In genomic region chr3:30612422-30613134, GRCh38 we compare ENCODE assay signal across 10 cellular contexts. TPM values are rescaled to one million over a fixed set of nuclear protein-coding genes. Genes with fewer than 3 reads are reported as not detected.
A peak's percentile ranks its signal among the peaks of the same experiment; 100 is the strongest.
DNase-seq lines count a peak whose midpoint lies in the region; ATAC-seq, FAIRE-seq and TF ChIP-seq lines count a peak whose summit lies in the region.
"Had no signal": no experiment of that assay in that cellular context is flagged by ENCODE, and none has a peak within 500 bp of the region (broad histone marks: within the 10 kb centered on the region; RNA-seq: fewer than 3 reads in every experiment).

No MANE protein-coding gene starts in this region.

- intact Hi-C loops in vagina (cut with DNase I) (loop anchor here (10.0 kb wide), 1 partner anchor 72 kb away; no protein-coding TSS in a partner anchor), aorta (cut with DNase I) (no loop called here)

- H3K36me3 ChIP-seq in muscle layer of duodenum (ENCODE audit: control insufficient read depth in 1 of 2, insufficient read depth in 2 of 2, low read length in 2 of 2) = no peaks in the 10 kb centered on the region
- H3K36me3 ChIP-seq in vagina = no peaks in the 10 kb centered on the region
- no peaks in the 10 kb centered on the region for H3K36me3 ChIP-seq in aorta (ENCODE audit: control insufficient read depth in 1 of 2, insufficient read depth in 2 of 2, low read length in 1 of 2)

- no peaks in the 10 kb centered on the region for H3K27me3 Mint-ChIP-seq in activated naive CD4-positive, alpha-beta T cell treated with anti-CD3 and anti-CD28 coated beads, Interleukin-2, amount 50 U/mL, for 24 hours
- H3K27me3 Mint-ChIP-seq in activated naive CD8-positive, alpha-beta T cell treated with anti-CD3 and anti-CD28 coated beads for 36 hours = no peaks in the 10 kb centered on the region

- H3K4me3 Mint-ChIP-seq in activated naive CD4-positive, alpha-beta T cell treated with anti-CD3 and anti-CD28 coated beads, Interleukin-2, amount 50 U/mL, for 24 hours = peak overlapping the region; percentile 99
- peak overlapping the region; percentile 96 for H3K4me3 Mint-ChIP-seq in activated naive CD8-positive, alpha-beta T cell treated with anti-CD3 and anti-CD28 coated beads for 36 hours

- ATAC-seq in aorta (ENCODE audit: low FRiP score) = no peak

- 65 to 78% methylated on average over 3 of the region's 3 CpGs for WGBS in aorta, 2 donors

- peaks cover 71% of the 10 kb centered on the region for H3K4me1 Mint-ChIP-seq in activated naive CD4-positive, alpha-beta T cell treated with anti-CD3 and anti-CD28 coated beads, Interleukin-2, amount 50 U/mL, for 24 hours
- H3K4me1 Mint-ChIP-seq in activated naive CD8-positive, alpha-beta T cell treated with anti-CD3 and anti-CD28 coated beads for 36 hours = peaks cover 65% of the 10 kb centered on the region

- no peaks in the 10 kb centered on the region for H3K27me3 ChIP-seq in muscle layer of duodenum (ENCODE audit: low read depth, low read length)
- no peaks in the 10 kb centered on the region for H3K27me3 ChIP-seq in vagina
- H3K27me3 ChIP-seq in aorta (ENCODE audit: control insufficient read depth in 1 of 2, insufficient read depth in 2 of 2, low read length in 1 of 2) = no peaks in the 10 kb centered on the region

- TF ChIP-seq POLR2A in vagina (IDR thresholded peaks at IDR 0.05) = no peak

- TF ChIP-seq CTCF in vagina (IDR thresholded peaks at IDR 0.05) = no peak

- peak overlapping the region; percentile 97 for H3K27ac Mint-ChIP-seq in activated naive CD4-positive, alpha-beta T cell treated with anti-CD3 and anti-CD28 coated beads, Interleukin-2, amount 50 U/mL, for 24 hours
- H3K27ac Mint-ChIP-seq in activated naive CD8-positive, alpha-beta T cell treated with anti-CD3 and anti-CD28 coated beads for 36 hours = peak overlapping the region; percentile 88

- DNase-seq in activated naive CD4-positive, alpha-beta T cell treated with anti-CD3 and anti-CD28 coated beads, Interleukin-2, amount 50 U/mL, for 16 hours = no peak
- no peak for DNase-seq in activated naive CD8-positive, alpha-beta T cell treated with anti-CD3 and anti-CD28 coated beads for 36 hours
- DNase-seq in vagina (ENCODE audit: extremely low spot score in 2 of 2) = no peak
- DNase-seq in GM19239 (ENCODE audit: insufficient read length, low spot score) = no peak
- no peak for DNase-seq in DMS153 (lab: John Stamatoyannopoulos, UW)
- DNase-seq in aorta = no peak
- DNase-seq: NCI-H2081 treated with DMSO at 0.1 percent for 48 hours had no signal

- H3K4me3 ChIP-seq in muscle layer of duodenum (ENCODE audit: low read depth in 1 of 2, low read length in 2 of 2) (peak overlapping the region in 1 of 2 donors; percentile 9), vagina (peak overlapping the region; percentile 15 to 92), aorta (ENCODE audit: low read length in 2 of 2) (peak overlapping the region in 1 of 2 donors; percentile 14)

- H3K4me1 ChIP-seq in muscle layer of duodenum (ENCODE audit: control insufficient read depth in 1 of 2, insufficient read depth in 2 of 2, low read length in 2 of 2) = peaks cover 15 to 55% of the 10 kb centered on the region in 2 donors
- H3K4me1 ChIP-seq in vagina = peaks cover 54% of the 10 kb centered on the region
- peaks cover 3 to 9% of the 10 kb centered on the region in 2 donors for H3K4me1 ChIP-seq in aorta (ENCODE audit: control insufficient read depth in 1 of 2, insufficient read depth in 2 of 2, low read length in 2 of 2)

- peaks cover 42% of the 10 kb centered on the region for H3K36me3 Mint-ChIP-seq in activated naive CD4-positive, alpha-beta T cell treated with anti-CD3 and anti-CD28 coated beads, Interleukin-2, amount 50 U/mL, for 24 hours
- peaks cover 87% of the 10 kb centered on the region for H3K36me3 Mint-ChIP-seq in activated naive CD8-positive, alpha-beta T cell treated with anti-CD3 and anti-CD28 coated beads for 36 hours

- peak overlapping the region; percentile 42 for H3K27ac ChIP-seq in muscle layer of duodenum (ENCODE audit: low read length)
- peak overlapping the region; percentile 96 for H3K27ac ChIP-seq in vagina
- no peak overlapping the region for H3K27ac ChIP-seq in aorta (ENCODE audit: low read depth in 1 of 2, low read length in 2 of 2)

- H3K9me3 Mint-ChIP-seq in activated naive CD4-positive, alpha-beta T cell treated with anti-CD3 and anti-CD28 coated beads, Interleukin-2, amount 50 U/mL, for 24 hours = no peaks in the 10 kb centered on the region
- no peaks in the 10 kb centered on the region for H3K9me3 Mint-ChIP-seq in activated naive CD8-positive, alpha-beta T cell treated with anti-CD3 and anti-CD28 coated beads for 36 hours

- no peak for FAIRE-seq in GM19239 (lab: Jason Lieb, UNC)
- FAIRE-seq: GM18507 had no signal

- H3K9me3 ChIP-seq in muscle layer of duodenum (ENCODE audit: control insufficient read depth in 1 of 2, low read length in 2 of 2) (no peaks in the 10 kb centered on the region), vagina (no peaks in the 10 kb centered on the region), aorta (ENCODE audit: control insufficient read depth, low read length) (no peaks in the 10 kb centered on the region)

RNA-seq across cellular contexts. Expression of gene TGFBR2, which starts 6.2 kb away (rescaled TPM):
- total RNA-seq in activated naive CD8-positive, alpha-beta T cell treated with anti-CD3 and anti-CD28 coated beads for 36 hours = 10 to 100 TPM; 64.1 to 65.1 TPM
- total RNA-seq in vagina = 176 TPM
- 100 to 1,000 TPM; 279 to 303 TPM for total RNA-seq in aorta
- polyA plus RNA-seq in aorta = 100 to 1,000 TPM in 1 of 2 donors, 10 to 100 TPM in 1; 57.3 to 153 TPM

Comparison
In these comparisons a context has a peak if more than half of its experiments do, and no peak if none do; other contexts are left out.
1. H3K27ac ChIP-seq: peak in muscle layer of duodenum (single experiment) and vagina (single experiment); none in aorta (0 of 2).